ENCODE assay signal across 23 cellular contexts in the genomic region with DNA sequence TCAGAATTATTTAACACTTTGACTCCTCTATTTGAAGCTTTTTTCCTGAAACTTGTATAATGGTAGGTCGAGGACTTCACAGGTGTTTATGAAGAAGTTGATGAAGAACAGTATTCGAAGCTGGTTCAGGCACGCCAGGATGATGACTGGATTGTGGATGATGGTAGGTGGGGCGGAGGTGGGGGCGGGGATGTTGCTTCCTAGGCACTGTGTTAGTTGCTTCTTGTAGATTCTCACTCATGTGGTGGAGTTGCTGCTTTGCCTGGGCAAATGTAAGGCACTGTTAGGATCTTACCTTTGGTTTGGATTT. TPM values are rescaled to one million over a fixed set of nuclear protein-coding genes. Genes with fewer than 3 reads are reported as not detected.
DNase-seq lines count a peak whose midpoint lies in the region; ATAC-seq lines count a peak whose summit lies in the region.
"Had no signal": no experiment of that assay in that cellular context is flagged by ENCODE, and none has a peak within 500 bp of the region (broad histone marks: within the 10 kb centered on the region; RNA-seq: fewer than 3 reads in every experiment).

No MANE protein-coding gene starts in this region.

- peak; percentile 23 for DNase-seq in activated CD4-positive, alpha-beta T cell treated with anti-CD3 and anti-CD28 coated beads for 36 hours
- no peak for DNase-seq in activated CD4-positive, alpha-beta T cell treated with anti-CD3 and anti-CD28 coated beads, Interleukin-2, amount 10 ng/mL, durations not matched to agents 24 days and 14 days
- peak; percentile 42 for DNase-seq in activated naive CD4-positive, alpha-beta T cell treated with anti-CD3 and anti-CD28 coated beads for 36 hours
- DNase-seq in activated naive CD4-positive, alpha-beta T cell treated with anti-CD3 and anti-CD28 coated beads, Interleukin-2, amount 10 ng/mL, durations not matched to agents 7 days and 5 days, result no peak
- DNase-seq in activated naive CD4-positive, alpha-beta T cell treated with anti-CD3 and anti-CD28 coated beads, Interleukin-2, amount 50 U/mL, for 16 hours, result peak; percentile 17
- peak; percentile 25 for DNase-seq in stimulated activated CD4-positive, alpha-beta T cell treated with anti-CD3 and anti-CD28 coated beads, Interleukin-4, amount 100 ng/mL, for 24 hours
- DNase-seq in NCI-H1436 treated with DMSO at 0.1 percent for 48 hours (lab: John Stamatoyannopoulos, UW), result no peak
- DNase-seq: Caco-2; CD4-positive, alpha-beta memory T cell; DMS 273 treated with DMSO at 0.1 percent for 48 hours; DMS79 treated with DMSO at 0.1 percent for 48 hours; HCEC 1CT; IMR-90; Karpas-422; NCI-H1694 treated with DMSO at 0.1 percent for 48 hours; NCI-H2081 treated with DMSO at 0.1 percent for 48 hours; NCI-H2171 treated with DMSO at 0.1 percent for 48 hours; NCI-H524 treated with DMSO at 0.1 percent for 48 hours; NCI-H82; OCI-M1 had no signal

- no peaks in the 10 kb centered on the region for H3K27me3 Mint-ChIP-seq in activated CD4-positive, alpha-beta T cell treated with anti-CD3 and anti-CD28 coated beads for 36 hours
- H3K27me3 Mint-ChIP-seq in activated CD4-positive, alpha-beta T cell treated with anti-CD3 and anti-CD28 coated beads, Interleukin-2, amount 10 ng/mL, durations not matched to agents 24 days and 14 days, result no peaks in the 10 kb centered on the region
- H3K27me3 Mint-ChIP-seq in activated naive CD4-positive, alpha-beta T cell treated with anti-CD3 and anti-CD28 coated beads for 36 hours (ENCODE audit: low read depth), result no peaks in the 10 kb centered on the region
- H3K27me3 Mint-ChIP-seq in activated naive CD4-positive, alpha-beta T cell treated with anti-CD3 and anti-CD28 coated beads, Interleukin-2, amount 10 ng/mL, durations not matched to agents 7 days and 5 days, result no peaks in the 10 kb centered on the region
- H3K27me3 Mint-ChIP-seq: CD4-positive, alpha-beta memory T cell had no signal

- peak overlapping the region; percentile 65 for H3K27ac Mint-ChIP-seq in activated CD4-positive, alpha-beta T cell treated with anti-CD3 and anti-CD28 coated beads for 36 hours
- no peak overlapping the region for H3K27ac Mint-ChIP-seq in activated CD4-positive, alpha-beta T cell treated with anti-CD3 and anti-CD28 coated beads, Interleukin-2, amount 10 ng/mL, durations not matched to agents 24 days and 14 days
- peak overlapping the region; percentile 81 for H3K27ac Mint-ChIP-seq in activated naive CD4-positive, alpha-beta T cell treated with anti-CD3 and anti-CD28 coated beads for 36 hours
- no peak overlapping the region for H3K27ac Mint-ChIP-seq in activated naive CD4-positive, alpha-beta T cell treated with anti-CD3 and anti-CD28 coated beads, Interleukin-2, amount 10 ng/mL, durations not matched to agents 7 days and 5 days
- H3K27ac Mint-ChIP-seq: CD4-positive, alpha-beta memory T cell; GM23338 had no signal

- CTCF ChIA-PET in activated CD4-positive, alpha-beta T cell treated with anti-CD3 and anti-CD28 coated beads for 36 hours (lab: Charles Lee), result interaction anchor here (2.0 kb wide), 1 partner anchor 9 kb away, joined by 4 read pairs; no protein-coding TSS in a partner anchor
- CTCF ChIA-PET in activated naive CD4-positive, alpha-beta T cell treated with anti-CD3 and anti-CD28 coated beads for 36 hours (lab: Charles Lee), result interaction anchor here (1.2 kb wide), 1 partner anchor 27 kb away, joined by 4 read pairs; no protein-coding TSS in a partner anchor
- CTCF ChIA-PET in activated naive CD4-positive, alpha-beta T cell treated with anti-CD3 and anti-CD28 coated beads, Interleukin-2, amount 10 ng/mL, durations not matched to agents 7 days and 5 days (lab: Charles Lee), result no interaction called here

- intact Hi-C loops in activated CD4-positive, alpha-beta T cell treated with anti-CD3 and anti-CD28 coated beads for 36 hours (cut with DNase I, micrococcal nuclease), result no loop called here
- intact Hi-C loops in activated CD4-positive, alpha-beta T cell treated with anti-CD3 and anti-CD28 coated beads, Interleukin-2, amount 10 ng/mL, durations not matched to agents 24 days and 14 days (cut with micrococcal nuclease), result no loop called here
- intact Hi-C loops in activated naive CD4-positive, alpha-beta T cell treated with anti-CD3 and anti-CD28 coated beads for 36 hours (cut with micrococcal nuclease), result loop anchor here (2.0 kb wide), 1 partner anchor 20 kb away; no protein-coding TSS in a partner anchor

- peaks cover 10% of the 10 kb centered on the region for H3K4me1 Mint-ChIP-seq in activated CD4-positive, alpha-beta T cell treated with anti-CD3 and anti-CD28 coated beads for 36 hours
- peaks cover 3% of the 10 kb centered on the region for H3K4me1 Mint-ChIP-seq in activated CD4-positive, alpha-beta T cell treated with anti-CD3 and anti-CD28 coated beads, Interleukin-2, amount 10 ng/mL, durations not matched to agents 24 days and 14 days
- H3K4me1 Mint-ChIP-seq in activated naive CD4-positive, alpha-beta T cell treated with anti-CD3 and anti-CD28 coated beads for 36 hours (ENCODE audit: low read depth), result peaks cover 16% of the 10 kb centered on the region
- H3K4me1 Mint-ChIP-seq in activated naive CD4-positive, alpha-beta T cell treated with anti-CD3 and anti-CD28 coated beads, Interleukin-2, amount 10 ng/mL, durations not matched to agents 7 days and 5 days, result peaks cover 2% of the 10 kb centered on the region
- H3K4me1 Mint-ChIP-seq: GM23338 had no signal

- no peak overlapping the region for H3K4me3 Mint-ChIP-seq in activated CD4-positive, alpha-beta T cell treated with anti-CD3 and anti-CD28 coated beads for 36 hours
- H3K4me3 Mint-ChIP-seq in activated CD4-positive, alpha-beta T cell treated with anti-CD3 and anti-CD28 coated beads, Interleukin-2, amount 10 ng/mL, durations not matched to agents 24 days and 14 days, result no peak overlapping the region
- H3K4me3 Mint-ChIP-seq in activated naive CD4-positive, alpha-beta T cell treated with anti-CD3 and anti-CD28 coated beads for 36 hours, result no peak overlapping the region
- H3K4me3 Mint-ChIP-seq in activated naive CD4-positive, alpha-beta T cell treated with anti-CD3 and anti-CD28 coated beads, Interleukin-2, amount 10 ng/mL, durations not matched to agents 7 days and 5 days, result no peak overlapping the region
- H3K4me3 Mint-ChIP-seq: CD4-positive, alpha-beta memory T cell; GM23338 had no signal

- H3K9me3 Mint-ChIP-seq in activated CD4-positive, alpha-beta T cell treated with anti-CD3 and anti-CD28 coated beads for 36 hours (ENCODE audit: low read depth), result no peaks in the 10 kb centered on the region
- no peaks in the 10 kb centered on the region for H3K9me3 Mint-ChIP-seq in activated CD4-positive, alpha-beta T cell treated with anti-CD3 and anti-CD28 coated beads, Interleukin-2, amount 10 ng/mL, durations not matched to agents 24 days and 14 days
- no peaks in the 10 kb centered on the region for H3K9me3 Mint-ChIP-seq in activated naive CD4-positive, alpha-beta T cell treated with anti-CD3 and anti-CD28 coated beads for 36 hours
- no peaks in the 10 kb centered on the region for H3K9me3 Mint-ChIP-seq in activated naive CD4-positive, alpha-beta T cell treated with anti-CD3 and anti-CD28 coated beads, Interleukin-2, amount 10 ng/mL, durations not matched to agents 7 days and 5 days
- H3K9me3 Mint-ChIP-seq: CD4-positive, alpha-beta memory T cell had no signal

- H3K36me3 Mint-ChIP-seq in activated CD4-positive, alpha-beta T cell treated with anti-CD3 and anti-CD28 coated beads for 36 hours (ENCODE audit: low read depth), result peaks cover 37% of the 10 kb centered on the region
- H3K36me3 Mint-ChIP-seq in activated CD4-positive, alpha-beta T cell treated with anti-CD3 and anti-CD28 coated beads, Interleukin-2, amount 10 ng/mL, durations not matched to agents 24 days and 14 days (ENCODE audit: low read depth), result peaks cover 33% of the 10 kb centered on the region
- peaks cover 27% of the 10 kb centered on the region for H3K36me3 Mint-ChIP-seq in activated naive CD4-positive, alpha-beta T cell treated with anti-CD3 and anti-CD28 coated beads for 36 hours (ENCODE audit: low read depth)
- H3K36me3 Mint-ChIP-seq in activated naive CD4-positive, alpha-beta T cell treated with anti-CD3 and anti-CD28 coated beads, Interleukin-2, amount 10 ng/mL, durations not matched to agents 7 days and 5 days, result peaks cover 22% of the 10 kb centered on the region

- ATAC-seq in activated CD4-positive, alpha-beta T cell treated with anti-CD3 and anti-CD28 coated beads for 36 hours, result peak; percentile 33
- ATAC-seq in HG02571 (IDR thresholded peaks at IDR 0.05; ENCODE audit: unreplicated experiment), result no peak
- ATAC-seq: GM23338 had no signal

- POLR2A ChIA-PET in activated CD4-positive, alpha-beta T cell treated with anti-CD3 and anti-CD28 coated beads for 36 hours (lab: Charles Lee), result interaction anchor here (1.1 kb wide), 1 partner anchor 10 kb away, joined by 5 read pairs; the partner anchor contains the start of gene POLA1

RNA-seq across cellular contexts. Expression of gene POLA1, which starts 9.4 kb away (rescaled TPM):
- 10 to 100 TPM; 48.4 to 52.1 TPM for total RNA-seq in activated CD4-positive, alpha-beta T cell treated with anti-CD3 and anti-CD28 coated beads for 36 hours
- total RNA-seq in activated CD4-positive, alpha-beta T cell treated with anti-CD3 and anti-CD28 coated beads, Interleukin-2, amount 10 ng/mL, durations not matched to agents 24 days and 14 days, result 41.3 and 42.6 TPM in 2 replicates
- total RNA-seq in activated naive CD4-positive, alpha-beta T cell treated with anti-CD3 and anti-CD28 coated beads for 36 hours, result 10 to 100 TPM; 38.2 to 38.7 TPM

RNA-seq across cellular contexts. Expression of gene PCYT1B, which starts 56.0 kb away (rescaled TPM):
- total RNA-seq in activated CD4-positive, alpha-beta T cell treated with anti-CD3 and anti-CD28 coated beads for 36 hours, result under 1 TPM; 0.43 to 0.44 TPM
- total RNA-seq in activated CD4-positive, alpha-beta T cell treated with anti-CD3 and anti-CD28 coated beads, Interleukin-2, amount 10 ng/mL, durations not matched to agents 24 days and 14 days, result 0.05 and 0.14 TPM in 2 replicates
- under 1 TPM in 1 of 2 experiments, not detected in 1; 0.17 TPM for total RNA-seq in activated naive CD4-positive, alpha-beta T cell treated with anti-CD3 and anti-CD28 coated beads for 36 hours
- total RNA-seq: CD4-positive, alpha-beta memory T cell; SJSA1 had no signal

Comparison
In these comparisons a context has a peak if more than half of its experiments do, and no peak if none do; other contexts are left out.
1. DNase-seq: peak in activated CD4-positive, alpha-beta T cell treated with anti-CD3 and anti-CD28 coated beads for 36 hours (single experiment), activated naive CD4-positive, alpha-beta T cell treated with anti-CD3 and anti-CD28 coated beads for 36 hours (single experiment), activated naive CD4-positive, alpha-beta T cell treated with anti-CD3 and anti-CD28 coated beads, Interleukin-2, amount 50 U/mL, for 16 hours (single experiment) and stimulated activated CD4-positive, alpha-beta T cell treated with anti-CD3 and anti-CD28 coated beads, Interleukin-4, amount 100 ng/mL, for 24 hours (single experiment); none in activated CD4-positive, alpha-beta T cell treated with anti-CD3 and anti-CD28 coated beads, Interleukin-2, amount 10 ng/mL, durations not matched to agents 24 days and 14 days (single experiment), activated naive CD4-positive, alpha-beta T cell treated with anti-CD3 and anti-CD28 coated beads, Interleukin-2, amount 10 ng/mL, durations not matched to agents 7 days and 5 days (single experiment) and NCI-H1436 treated with DMSO at 0.1 percent for 48 hours (single experiment).
2. H3K27ac Mint-ChIP-seq: peak in activated CD4-positive, alpha-beta T cell treated with anti-CD3 and anti-CD28 coated beads for 36 hours (single experiment) and activated naive CD4-positive, alpha-beta T cell treated with anti-CD3 and anti-CD28 coated beads for 36 hours (single experiment); none in activated CD4-positive, alpha-beta T cell treated with anti-CD3 and anti-CD28 coated beads, Interleukin-2, amount 10 ng/mL, durations not matched to agents 24 days and 14 days (single experiment) and activated naive CD4-positive, alpha-beta T cell treated with anti-CD3 and anti-CD28 coated beads, Interleukin-2, amount 10 ng/mL, durations not matched to agents 7 days and 5 days (single experiment).